ENCODE assay signal across 1 cellular context in genomic region chr17:8220783-8221662, GRCh38.
TF ChIP-seq lines count a peak whose summit lies in the region.

No MANE protein-coding gene starts in this region.

TF ChIP-seq in HEK293, 187 proteins besides CTCF, POLR2A, EP300 and RAD21 (continued from another document and continues in another):
- TF ChIP-seq ZBTB7A (tag by site-specific recombination; IDR thresholded peaks at IDR 0.05; ENCODE audit: low read depth) (peak; percentile 85; the same call in 1 of the 2 replicates), ZNF521 (tag by site-specific recombination; IDR thresholded peaks at IDR 0.05) (no peak), ZNF302 (tag by site-specific recombination; IDR thresholded peaks at IDR 0.05; ENCODE audit: low read depth) (no peak), SCRT1 (tag by site-specific recombination; IDR thresholded peaks at IDR 0.05; ENCODE audit: borderline replicate concordance) (no peak; the same call in none of the 2 replicates), ZSCAN4 (tag by site-specific recombination; IDR thresholded peaks at IDR 0.05) (peak; percentile 31; the same call in 1 of the 2 replicates), ZNF184 (tag by site-specific recombination; IDR thresholded peaks at IDR 0.05) (peak; percentile 89), ZNF133 (tag by site-specific recombination; IDR thresholded peaks at IDR 0.05) (no peak), ZNF266 (tag by site-specific recombination; IDR thresholded peaks at IDR 0.05; ENCODE audit: low read depth) (no peak), ZNF148 (tag by site-specific recombination; IDR thresholded peaks at IDR 0.05; ENCODE audit: borderline replicate concordance) (no peak; the same call in 1 of the 2 replicates), YY1 (tag by site-specific recombination; IDR thresholded peaks at IDR 0.05) (peak; percentile 92), ZFP69B (tag by site-specific recombination; IDR thresholded peaks at IDR 0.05) (no peak; the same call in none of the 2 replicates), ZNF707 (tag by site-specific recombination; IDR thresholded peaks at IDR 0.05) (no peak), PRDM2 (tag by site-specific recombination; IDR thresholded peaks at IDR 0.05; ENCODE audit: borderline replicate concordance) (no peak), ZSCAN30 (tag by site-specific recombination; IDR thresholded peaks at IDR 0.05) (peak; percentile 92), SP7 (tag by site-specific recombination; IDR thresholded peaks at IDR 0.05) (peak; percentile 75), ZNF391 (tag by site-specific recombination; IDR thresholded peaks at IDR 0.05; ENCODE audit: borderline replicate concordance, low read depth) (peak; percentile 68; the same call in 1 of the 2 replicates), YY2 (tag by site-specific recombination; IDR thresholded peaks at IDR 0.05) (peak; percentile 69), KLF7 (tag by site-specific recombination; IDR thresholded peaks at IDR 0.05; ENCODE audit: borderline replicate concordance) (peak; percentile 27; the same call in 1 of the 2 replicates), ZNF776 (tag by site-specific recombination; IDR thresholded peaks at IDR 0.05; ENCODE audit: borderline replicate concordance) (no peak), ZNF585B (tag by site-specific recombination; IDR thresholded peaks at IDR 0.05) (no peak), ZNF140 (tag by site-specific recombination; IDR thresholded peaks at IDR 0.05) (no peak), ZBTB44 (tag by site-specific recombination; IDR thresholded peaks at IDR 0.05) (peak; percentile 74), ZNF239 (tag by site-specific recombination; IDR thresholded peaks at IDR 0.05) (no peak), ZNF701 (tag by site-specific recombination; IDR thresholded peaks at IDR 0.05) (no peak), OVOL3 (tag by site-specific recombination; IDR thresholded peaks at IDR 0.05) (no peak), ZNF274 (IDR thresholded peaks at IDR 0.05; ENCODE audit: low read length) (no peak), ZNF274 (tag by site-specific recombination; IDR thresholded peaks at IDR 0.05; ENCODE audit: borderline replicate concordance) (no peak), TSHZ1 (tag by site-specific recombination; IDR thresholded peaks at IDR 0.05; ENCODE audit: borderline replicate concordance) (peak; percentile 75), ZNF626 (tag by site-specific recombination; IDR thresholded peaks at IDR 0.05) (no peak), ZNF558 (tag by site-specific recombination; IDR thresholded peaks at IDR 0.05) (peak; percentile 60), HOXC10 (CRISPR knock-in tag; IDR thresholded peaks at IDR 0.05) (no peak), ZNF561 (tag by site-specific recombination; IDR thresholded peaks at IDR 0.05; ENCODE audit: borderline replicate concordance) (0 out of 2 replicates have a peak, but pooled peaks have one; percentile 26), ZNF830 (tag by site-specific recombination; IDR thresholded peaks at IDR 0.05; ENCODE audit: low read depth) (no peak), ZNF211 (tag by site-specific recombination; IDR thresholded peaks at IDR 0.05; ENCODE audit: low read depth) (0 out of 2 replicates have a peak, but pooled peaks have one; percentile 8), SP2 (tag by site-specific recombination; IDR thresholded peaks at IDR 0.05) (peak; percentile 26; the same call in 1 of the 2 replicates), KLF10 (tag by site-specific recombination; IDR thresholded peaks at IDR 0.05) (peak; percentile 72), ZNF610 (tag by site-specific recombination; IDR thresholded peaks at IDR 0.05; ENCODE audit: borderline replicate concordance) (0 out of 2 replicates have a peak, but pooled peaks have one; percentile 14), AEBP2 (tag by site-specific recombination; IDR thresholded peaks at IDR 0.05; ENCODE audit: borderline replicate concordance) (no peak), REPIN1 (tag by site-specific recombination; IDR thresholded peaks at IDR 0.05; ENCODE audit: low read depth) (no peak), WT1 (tag by site-specific recombination; IDR thresholded peaks at IDR 0.05) (0 out of 2 replicates have a peak, but pooled peaks have one; percentile 9), ZNF121 (tag by site-specific recombination; IDR thresholded peaks at IDR 0.05) (no peak), ZNF600 (tag by site-specific recombination; IDR thresholded peaks at IDR 0.05) (no peak; the same call in 1 of the 2 replicates), ZNF146 (tag by site-specific recombination; IDR thresholded peaks at IDR 0.05) (0 out of 2 replicates have a peak, but pooled peaks have one; percentile 55), ZSCAN23 (tag by site-specific recombination; IDR thresholded peaks at IDR 0.05) (peak; percentile 64; the same call in 1 of the 2 replicates), ZFP41 (tag by site-specific recombination; IDR thresholded peaks at IDR 0.05; ENCODE audit: borderline replicate concordance) (no peak), ZNF24 (tag by site-specific recombination; IDR thresholded peaks at IDR 0.05) (peak; percentile 55), ZNF596 (tag by site-specific recombination; IDR thresholded peaks at IDR 0.05) (peak; percentile 56; the same call in 1 of the 2 replicates), ZNF341 (tag by site-specific recombination; IDR thresholded peaks at IDR 0.05; ENCODE audit: low read depth) (peak; percentile 44), ZNF530 (tag by site-specific recombination; IDR thresholded peaks at IDR 0.05; ENCODE audit: low read depth) (no peak), ZBTB21 (tag by site-specific recombination; IDR thresholded peaks at IDR 0.05) (peak; percentile 27; the same call in 1 of the 2 replicates)
